17 cellular contexts compared by ENCODE assay signal in the genomic region with DNA sequence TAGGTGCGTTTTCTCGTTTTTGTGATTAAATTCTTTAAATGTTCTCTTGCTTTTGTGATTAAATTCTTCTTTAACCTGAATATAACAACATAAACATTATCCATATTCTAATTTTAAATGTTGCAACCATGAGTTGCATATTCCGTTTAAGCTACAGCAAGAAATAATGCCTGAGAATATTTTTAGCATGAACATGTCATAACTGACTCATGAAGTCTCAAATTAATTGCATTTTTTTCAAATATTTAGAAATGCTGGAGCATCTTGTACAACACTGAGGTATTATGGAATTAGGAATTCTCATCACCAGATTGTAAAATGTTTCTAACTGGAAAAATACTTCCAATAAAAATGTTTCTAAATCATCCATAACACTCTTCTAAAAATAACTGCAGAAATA. TPM values are rescaled to one million over a fixed set of nuclear protein-coding genes. Genes with fewer than 3 reads are reported as not detected.
A peak's percentile ranks its signal among the peaks of the same experiment; 100 is the strongest.
DNase-seq lines count a peak whose midpoint lies in the region; ATAC-seq and TF ChIP-seq lines count a peak whose summit lies in the region.
"Had no signal": no experiment of that assay in that cellular context is flagged by ENCODE, and none has a peak within 500 bp of the region (broad histone marks: within the 10 kb centered on the region; RNA-seq: fewer than 3 reads in every experiment).

No MANE protein-coding gene starts in this region.

- TF ChIP-seq CTCF in BJ (IDR thresholded peaks at IDR 0.05; ENCODE audit: insufficient read depth, low read depth, low read length) (no peak), MM.1S (IDR thresholded peaks at IDR 0.05; ENCODE audit: low read length) (no peak), choroid plexus epithelial cell (conservative IDR thresholded peaks at IDR 0.05; ENCODE audit: low read depth, low read length) (no peak), omental fat pad (IDR thresholded peaks at IDR 0.05) (no peak)
- TF ChIP-seq CTCF in activated CD8-positive, alpha-beta T cell treated with anti-CD3 and anti-CD28 coated beads for 36 hours (IDR thresholded peaks at IDR 0.05): no peak

- POLR2A ChIA-PET in BJ (lab: Charles Lee): no interaction called here
- POLR2A ChIA-PET in activated CD8-positive, alpha-beta T cell treated with anti-CD3 and anti-CD28 coated beads for 36 hours (lab: Charles Lee): no interaction called here

- ATAC-seq in omental fat pad (ENCODE audit: low FRiP score): peak; percentile 77
- ATAC-seq in activated CD8-positive, alpha-beta T cell treated with anti-CD3 and anti-CD28 coated beads for 36 hours: no peak
- ATAC-seq: Right ventricle myocardium inferior had no signal

- H3F3A ChIP-seq in MM.1S (ENCODE audit: insufficient read depth, low read length): peaks cover 5% of the 10 kb centered on the region; the same call in 1 of the 2 replicates

- H3K4me2 ChIP-seq in MM.1S (ENCODE audit: low read depth, low read length): peak overlapping the region; percentile 55

- H2AFZ ChIP-seq in MM.1S (ENCODE audit: low read length): no peak overlapping the region

- peaks cover 79% of the 10 kb centered on the region for H3K79me2 ChIP-seq in MM.1S (ENCODE audit: low read length)

- intact Hi-C loops in activated CD8-positive, alpha-beta T cell treated with anti-CD3 and anti-CD28 coated beads for 36 hours (cut with micrococcal nuclease): no loop called here

- peaks cover 5% of the 10 kb centered on the region for H3K9me3 Mint-ChIP-seq in activated CD8-positive, alpha-beta T cell treated with anti-CD3 and anti-CD28 coated beads for 36 hours
- H3K9me3 Mint-ChIP-seq: activated T-cell treated with anti-CD3 and anti-CD28 coated beads, Interleukin-2, amount 50 U/mL, for 24 hours; type B pancreatic cell had no signal

- CTCF ChIA-PET in BJ (lab: Yijun Ruan, JAX): interaction anchor here (1.3 kb wide), 1 partner anchor 34 kb away, joined by 4 read pairs; no protein-coding TSS in a partner anchor
- CTCF ChIA-PET in activated CD8-positive, alpha-beta T cell treated with anti-CD3 and anti-CD28 coated beads for 36 hours (lab: Charles Lee): no interaction called here

- peaks cover 6% of the 10 kb centered on the region for H3K4me1 Mint-ChIP-seq in activated CD8-positive, alpha-beta T cell treated with anti-CD3 and anti-CD28 coated beads for 36 hours (ENCODE audit: low read depth)

- H3K27ac Mint-ChIP-seq in activated CD8-positive, alpha-beta T cell treated with anti-CD3 and anti-CD28 coated beads for 36 hours: no peak overlapping the region
- H3K27ac Mint-ChIP-seq: activated T-cell treated with anti-CD3 and anti-CD28 coated beads, Interleukin-2, amount 50 U/mL, for 24 hours; type B pancreatic cell had no signal

- H3K4me1 ChIP-seq in MM.1S (ENCODE audit: low read length): peaks cover 9% of the 10 kb centered on the region; the same call in 1 of the 2 replicates

- H3K9me3 ChIP-seq in MM.1S (replicated peaks; ENCODE audit: insufficient read depth, low read length): no peaks in the 10 kb centered on the region

- no peak overlapping the region for H3K9ac ChIP-seq in MM.1S (ENCODE audit: low read length)

- H3K36me3 Mint-ChIP-seq in activated CD8-positive, alpha-beta T cell treated with anti-CD3 and anti-CD28 coated beads for 36 hours (ENCODE audit: low read depth): peaks cover 3% of the 10 kb centered on the region
- H3K36me3 Mint-ChIP-seq: type B pancreatic cell had no signal

- no peak overlapping the region for H3K27ac ChIP-seq in MM.1S (ENCODE audit: low read length)
- H3K27ac ChIP-seq: C4-2B had no signal

- H4K20me1 ChIP-seq in MM.1S (ENCODE audit: insufficient read depth, low read length): no peaks in the 10 kb centered on the region; the same call in 1 of the 2 replicates

- no peaks in the 10 kb centered on the region for H3K27me3 Mint-ChIP-seq in activated CD8-positive, alpha-beta T cell treated with anti-CD3 and anti-CD28 coated beads for 36 hours
- H3K27me3 Mint-ChIP-seq: activated T-cell treated with anti-CD3 and anti-CD28 coated beads, Interleukin-2, amount 50 U/mL, for 24 hours; type B pancreatic cell had no signal

- no peak overlapping the region for H3K4me3 ChIP-seq in BJ (ENCODE audit: low read depth, low read length)
- H3K4me3 ChIP-seq in MM.1S (ENCODE audit: low read length): peak overlapping the region; percentile 9; the same call in 1 of the 2 replicates
- H3K4me3 ChIP-seq in choroid plexus epithelial cell (ENCODE audit: low read depth, low read length): no peak overlapping the region

- no peaks in the 10 kb centered on the region for H3K36me3 ChIP-seq in BJ (ENCODE audit: control insufficient read depth, insufficient read depth, low read length)
- H3K36me3 ChIP-seq in MM.1S (replicated peaks; ENCODE audit: insufficient read depth, low read length): no peaks in the 10 kb centered on the region

- H3K9me2 ChIP-seq in MM.1S (replicated peaks; ENCODE audit: insufficient read depth, low read length): no peaks in the 10 kb centered on the region

- DNase-seq in BJ (ENCODE audit: low read depth) (peak; percentile 41), MM.1S (no peak), choroid plexus epithelial cell (ENCODE audit: low read depth) (peak; percentile 42), omental fat pad (ENCODE audit: low spot score) (no peak), hippocampal formation (lab: John Stamatoyannopoulos, UW) (no peak), NCI-H524 (lab: John Stamatoyannopoulos, UW) (no peak)
- no peak for DNase-seq in activated CD8-positive, alpha-beta T cell treated with anti-CD3 and anti-CD28 coated beads for 36 hours
- no peak for DNase-seq in activated naive CD4-positive, alpha-beta T cell treated with Interleukin-2 at 50 U/mL for 16 hours
- DNase-seq: activated CD4-positive, alpha-beta T cell treated with anti-CD3 and anti-CD28 coated beads for 4 hours; activated T-cell treated with anti-CD3 and anti-CD28 coated beads, Interleukin-2, amount 50 U/mL, for 24 hours; amygdala; kidney glomerular epithelial cell; NCI-H69; T-helper 9 cell had no signal

- no peaks in the 10 kb centered on the region for H3K27me3 ChIP-seq in BJ (ENCODE audit: control insufficient read depth, insufficient read depth, low read length)
- no peaks in the 10 kb centered on the region for H3K27me3 ChIP-seq in MM.1S (replicated peaks; ENCODE audit: insufficient read depth, low read length)

- no peak overlapping the region for H3K4me3 Mint-ChIP-seq in activated CD8-positive, alpha-beta T cell treated with anti-CD3 and anti-CD28 coated beads for 36 hours
- H3K4me3 Mint-ChIP-seq: activated T-cell treated with anti-CD3 and anti-CD28 coated beads, Interleukin-2, amount 50 U/mL, for 24 hours; type B pancreatic cell had no signal

RNA-seq across cellular contexts. Expression of a gene that starts 14.7 kb away (rescaled TPM):
- polyA plus RNA-seq in BJ (2011; rRNA removed): 6.0 and 15.3 TPM in 2 replicates
- polyA minus RNA-seq in BJ (2011; rRNA and poly(A)+ RNA removed): 15.1 and 26.3 TPM in 2 replicates
- 100 to 1,000 TPM; 110 to 197 (median 155) TPM for total RNA-seq in omental fat pad
- 10 to 100 TPM; 12.7 to 13.9 TPM for total RNA-seq in activated CD8-positive, alpha-beta T cell treated with anti-CD3 and anti-CD28 coated beads for 36 hours

Comparison
In these comparisons a context has a peak if more than half of its experiments do, and no peak if none do; other contexts are left out.
1. DNase-seq: peak in BJ (single experiment) and choroid plexus epithelial cell (single experiment); none in MM.1S (single experiment), omental fat pad (single experiment), activated CD8-positive, alpha-beta T cell treated with anti-CD3 and anti-CD28 coated beads for 36 hours (single experiment), hippocampal formation (0 of 2), activated naive CD4-positive, alpha-beta T cell treated with Interleukin-2 at 50 U/mL for 16 hours (single experiment) and NCI-H524 (0 of 2).
2. RNA of a gene that starts 14.7 kb away (total RNA-seq): 110 to 197 TPM in omental fat pad; 12.7 to 13.9 TPM in activated CD8-positive, alpha-beta T cell treated with anti-CD3 and anti-CD28 coated beads for 36 hours; every median in the first group is over 4 times any median in the second.